11 cellular contexts compared by ENCODE assay signal in genomic region chr16:1791943-1792812, GRCh38. TPM values are rescaled to one million over a fixed set of nuclear protein-coding genes. Genes with fewer than 3 reads are reported as not detected.
DNase-seq lines count a peak whose midpoint lies in the region; ATAC-seq and TF ChIP-seq lines count a peak whose summit lies in the region.
"Had no signal": no experiment of that assay in that cellular context is flagged by ENCODE, and none has a peak within 500 bp of the region (broad histone marks: within the 10 kb centered on the region; RNA-seq: fewer than 3 reads in every experiment).

No MANE protein-coding gene starts in this region.

- ATAC-seq in right lobe of liver (peak; percentile 45 to 73 (median 63)), HG03196 (IDR thresholded peaks at IDR 0.05; ENCODE audit: unreplicated experiment) (no peak)

- no peak for TF ChIP-seq RAD21 in Ishikawa (IDR thresholded peaks at IDR 0.05; ENCODE audit: low read depth)

- H3K27me3 ChIP-seq in right lobe of liver: no peaks in the 10 kb centered on the region
- H3K27me3 ChIP-seq: MG63 had no signal

- H3K4me3 ChIP-seq in right lobe of liver: peak overlapping the region in 2 of 3 donors; percentile 73 to 74
- H3K4me3 ChIP-seq: MG63, SK-N-MC had no signal

- peaks cover 0 to 38% (median 6%) of the 10 kb centered on the region in 4 donors for H3K4me1 ChIP-seq in right lobe of liver

- no peak for TF ChIP-seq POLR2A in right lobe of liver (IDR thresholded peaks at IDR 0.05)

- intact Hi-C loops in right lobe of liver (cut with DNase I): no loop called here

- H3K27me3 Mint-ChIP-seq in activated T-cell treated with anti-CD3 and anti-CD28 coated beads, Interleukin-2, amount 50 U/mL, for 24 hours: no peaks in the 10 kb centered on the region
- H3K27me3 Mint-ChIP-seq: stimulated activated naive CD8-positive, alpha-beta T cell treated with anti-CD3 and anti-CD28 coated beads, Interleukin-15, amount 100 ng/mL, for 72 hours had no signal

- peaks cover 0 to 14% (median 7%) of the 10 kb centered on the region in 4 donors for H3K36me3 ChIP-seq in right lobe of liver

- no peak overlapping the region for H3K27ac Mint-ChIP-seq in activated T-cell treated with anti-CD3 and anti-CD28 coated beads, Interleukin-2, amount 50 U/mL, for 24 hours
- H3K27ac Mint-ChIP-seq: stimulated activated naive CD8-positive, alpha-beta T cell treated with anti-CD3 and anti-CD28 coated beads, Interleukin-15, amount 100 ng/mL, for 72 hours had no signal

- TF ChIP-seq EP300 in Ishikawa (IDR thresholded peaks at IDR 0.05; ENCODE audit: borderline replicate concordance): peak; percentile 39; the same call in 1 of the 2 replicates

- H3K36me3 Mint-ChIP-seq in activated T-cell treated with anti-CD3 and anti-CD28 coated beads, Interleukin-2, amount 50 U/mL, for 24 hours (ENCODE audit: low read depth): peaks cover 38% of the 10 kb centered on the region

- TF ChIP-seq CTCF in right lobe of liver (IDR thresholded peaks at IDR 0.05): peak in 1 of 4 donors; percentile 13

- H3K9me3 ChIP-seq in right lobe of liver: no peaks in the 10 kb centered on the region
- H3K9me3 ChIP-seq: MG63 had no signal

- H3K27ac ChIP-seq in right lobe of liver: peak overlapping the region in 2 of 3 donors; percentile 73 to 78
- H3K27ac ChIP-seq: HL-60, SK-N-MC had no signal

- 20% methylated on average over 1 of the region's 59 CpGs for WGBS in right lobe of liver (ENCODE audit: insufficient coverage, low coverage, low lambda C conversion rate, missing lambda C conversion rate)

- peak; percentile 69 to 88 (median 88) for DNase-seq in right lobe of liver
- DNase-seq in activated T-cell treated with anti-CD3 and anti-CD28 coated beads, Interleukin-2, amount 50 U/mL, for 24 hours: no peak
- DNase-seq: AML-193, DMS79, MG63, NCI-H2107 had no signal

- peaks cover 1% of the 10 kb centered on the region for H3K4me1 Mint-ChIP-seq in activated T-cell treated with anti-CD3 and anti-CD28 coated beads, Interleukin-2, amount 50 U/mL, for 24 hours (ENCODE audit: low read depth)

- H3K4me3 Mint-ChIP-seq in activated T-cell treated with anti-CD3 and anti-CD28 coated beads, Interleukin-2, amount 50 U/mL, for 24 hours: no peak overlapping the region
- H3K4me3 Mint-ChIP-seq: stimulated activated naive CD8-positive, alpha-beta T cell treated with anti-CD3 and anti-CD28 coated beads, Interleukin-15, amount 100 ng/mL, for 72 hours had no signal

- peaks cover 1% of the 10 kb centered on the region for H3K9me3 Mint-ChIP-seq in activated T-cell treated with anti-CD3 and anti-CD28 coated beads, Interleukin-2, amount 50 U/mL, for 24 hours

TF ChIP-seq in Ishikawa, 13 proteins besides CTCF, POLR2A, EP300 and RAD21:
- TF ChIP-seq TCF12 (IDR thresholded peaks at IDR 0.05; ENCODE audit: low read depth) (peak; percentile 47; the same call in 1 of the 2 replicates), TEAD4 (IDR thresholded peaks at IDR 0.05) (peak; percentile 5; the same call in 1 of the 2 replicates), EGR1 (IDR thresholded peaks at IDR 0.05) (no peak), NFIC (IDR thresholded peaks at IDR 0.05) (peak; percentile 21; the same call in 1 of the 2 replicates)
- TF ChIP-seq, protein P1, sequence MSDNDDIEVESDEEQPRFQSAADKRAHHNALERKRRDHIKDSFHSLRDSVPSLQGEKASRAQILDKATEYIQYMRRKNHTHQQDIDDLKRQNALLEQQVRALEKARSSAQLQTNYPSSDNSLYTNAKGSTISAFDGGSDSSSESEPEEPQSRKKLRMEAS (IDR thresholded peaks at IDR 0.05): peak; percentile 97
- TF ChIP-seq, protein P2, sequence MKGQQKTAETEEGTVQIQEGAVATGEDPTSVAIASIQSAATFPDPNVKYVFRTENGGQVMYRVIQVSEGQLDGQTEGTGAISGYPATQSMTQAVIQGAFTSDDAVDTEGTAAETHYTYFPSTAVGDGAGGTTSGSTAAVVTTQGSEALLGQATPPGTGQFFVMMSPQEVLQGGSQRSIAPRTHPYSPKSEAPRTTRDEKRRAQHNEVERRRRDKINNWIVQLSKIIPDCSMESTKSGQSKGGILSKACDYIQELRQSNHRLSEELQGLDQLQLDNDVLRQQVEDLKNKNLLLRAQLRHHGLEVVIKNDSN (IDR thresholded peaks at IDR 0.05): peak; percentile 91
TF ChIP-seq in Ishikawa: peak in this region for 5.

RNA-seq across cellular contexts. Expression of gene IGFALS, which starts 1.3 kb away (rescaled TPM):
- total RNA-seq in right lobe of liver: 100 to 1,000 TPM in 1 of 6 experiments, 10 to 100 TPM in 5; 38.7 to 124 (median 85.3) TPM

RNA-seq across cellular contexts. Expression of gene NUBP2, which starts 9.4 kb away (rescaled TPM):
- total RNA-seq in right lobe of liver: 10 to 100 TPM; 21.1 to 90.3 (median 32.6) TPM

RNA-seq across cellular contexts. Expression of gene SPSB3, which starts 9.8 kb away (rescaled TPM):
- 10 to 100 TPM; 18.6 to 42.5 (median 34.5) TPM for total RNA-seq in right lobe of liver

RNA-seq across cellular contexts. Expression of gene MRPS34, which starts 19.2 kb away (rescaled TPM):
- total RNA-seq in right lobe of liver: 10 to 100 TPM; 42.5 to 90.5 (median 52.9) TPM

RNA-seq across cellular contexts. Expression of gene EME2, which starts 19.6 kb away (rescaled TPM):
- 10 to 100 TPM in 1 of 6 experiments, 1 to 10 TPM in 5; 3.8 to 11.1 (median 5.0) TPM for total RNA-seq in right lobe of liver
